4 cellular contexts compared by ENCODE assay signal in genomic region chr7:45206266-45206665, GRCh38. TPM values are rescaled to one million over a fixed set of nuclear protein-coding genes. Genes with fewer than 3 reads are reported as not detected.
"Had no signal": no experiment of that assay in that cellular context is flagged by ENCODE, and none has a peak within 500 bp of the region (broad histone marks: within the 10 kb centered on the region; RNA-seq: fewer than 3 reads in every experiment).

No MANE protein-coding gene starts in this region.

RNA-seq across cellular contexts. Expression of gene RAMP3, which starts 48.7 kb away (rescaled TPM):
- total RNA-seq: K562, PC-3, SJSA1 had no signal
- polyA plus RNA-seq: K562, SK-N-SH had no signal
